8 cellular contexts compared by ENCODE assay signal in the genomic region with DNA sequence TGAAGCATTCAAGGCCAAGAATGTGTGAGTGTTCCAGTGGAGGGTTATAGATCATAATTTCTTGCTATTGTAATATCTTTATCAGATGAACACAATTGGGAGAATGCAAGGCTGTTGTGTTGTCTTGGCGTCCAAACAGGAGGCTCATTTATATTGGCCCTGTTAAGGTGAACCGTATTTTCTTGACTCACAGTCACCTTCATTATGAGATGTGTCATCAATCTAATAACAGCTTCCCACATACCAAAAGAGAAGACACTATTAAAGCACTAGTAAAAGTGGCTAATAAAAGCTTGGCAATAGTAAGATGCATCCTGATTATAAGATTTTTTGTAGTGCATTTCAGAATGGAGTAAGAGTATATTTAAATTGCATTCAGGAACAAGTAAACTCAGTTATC.
"Had no signal": no experiment of that assay in that cellular context is flagged by ENCODE, and none has a peak within 500 bp of the region (broad histone marks: within the 10 kb centered on the region; RNA-seq: fewer than 3 reads in every experiment).

No MANE protein-coding gene starts in this region.

- H3K9me3 ChIP-seq: HAP-1 had no signal

- DNase-seq: GM23248, GOT3, H7, HFFc6, IMR-90 had no signal

- H3K4me1 ChIP-seq: HAP-1 had no signal

- H3K9ac ChIP-seq: GM23248 had no signal

- H3K27ac Mint-ChIP-seq: HFFc6 had no signal

- ATAC-seq: HCT116, K562 had no signal

- H3K4me3 Mint-ChIP-seq: HFFc6 had no signal

- H3K27ac ChIP-seq: GM23248 had no signal

- H3K4me3 ChIP-seq: GM23248, HAP-1, K562 had no signal

- H3K36me3 ChIP-seq: HAP-1 had no signal
